ENCODE assay signal across 31 cellular contexts in genomic region chr7:44193011-44193802, GRCh38. TPM values are rescaled to one million over a fixed set of nuclear protein-coding genes. Genes with fewer than 3 reads are reported as not detected.
A peak's percentile ranks its signal among the peaks of the same experiment; 100 is the strongest.
DNase-seq lines count a peak whose midpoint lies in the region; ATAC-seq, FAIRE-seq and TF ChIP-seq lines count a peak whose summit lies in the region.
"Had no signal": no experiment of that assay in that cellular context is flagged by ENCODE, and none has a peak within 500 bp of the region (broad histone marks: within the 10 kb centered on the region; RNA-seq: fewer than 3 reads in every experiment).

No MANE protein-coding gene starts in this region.

- TF ChIP-seq RAD21 in Ishikawa (IDR thresholded peaks at IDR 0.05; ENCODE audit: low read depth) (no peak), K562 (CRISPR knock-in tag; conservative IDR thresholded peaks at IDR 0.05 in 1 of 2, IDR thresholded peaks at IDR 0.05 in 1 of 2) (no peak)

- intact Hi-C loops in K562 (cut with micrococcal nuclease) (no loop called here), upper lobe of right lung (cut with DNase I) (no loop called here)

- H3K36me3 Mint-ChIP-seq in activated naive CD8-positive, alpha-beta T cell treated with anti-CD3 and anti-CD28 coated beads for 36 hours = peaks cover 2% of the 10 kb centered on the region
- no peaks in the 10 kb centered on the region for H3K36me3 Mint-ChIP-seq in activated naive CD8-positive, alpha-beta T cell treated with anti-CD3 and anti-CD28 coated beads, Interleukin-2, amount 50 U/mL, for 24 hours (ENCODE audit: low read depth)
- H3K36me3 Mint-ChIP-seq: brain, mesothelial cell of epicardium, naive B cell had no signal

- peak overlapping the region; percentile 38 for H2AFZ ChIP-seq in K562 (ENCODE audit: low read depth, low read length)
- H2AFZ ChIP-seq: GM23248 had no signal

- 0 out of 5 replicates have a peak, but pooled peaks cover 0 to 14% of the 10 kb centered on the region in 2 experiments for H3K27me3 ChIP-seq in K562 (ENCODE audit: control insufficient read depth in 2 of 2, insufficient read depth in 2 of 2, low read length in 2 of 2)
- H3K27me3 ChIP-seq in upper lobe of right lung = no peaks in the 10 kb centered on the region
- H3K27me3 ChIP-seq: BLaER1, thyroid gland had no signal

- POLR2A ChIA-PET in K562 (lab: Yijun Ruan, JAX) = interaction anchor here (0.8 to 1.2 kb wide), 3 partner anchors 12 to 126 kb away, joined by 3 to 4 read pairs (median 3); no protein-coding TSS in a partner anchor

- peaks cover 9% of the 10 kb centered on the region for H3K27me3 Mint-ChIP-seq in activated naive CD8-positive, alpha-beta T cell treated with anti-CD3 and anti-CD28 coated beads for 36 hours
- H3K27me3 Mint-ChIP-seq in activated naive CD8-positive, alpha-beta T cell treated with anti-CD3 and anti-CD28 coated beads, Interleukin-2, amount 50 U/mL, for 24 hours = peaks cover 2% of the 10 kb centered on the region

- WGBS in K562 (ENCODE audit: insufficient coverage, low coverage, missing lambda C conversion rate) = 64% methylated on average over 7 of the region's 7 CpGs

- H3K9me1 ChIP-seq in K562 (ENCODE audit: control insufficient read depth, insufficient read depth, low read length) = no peaks in the 10 kb centered on the region

- H3K4me1 Mint-ChIP-seq in activated naive CD8-positive, alpha-beta T cell treated with anti-CD3 and anti-CD28 coated beads for 36 hours = peaks cover 12% of the 10 kb centered on the region
- peaks cover 13% of the 10 kb centered on the region for H3K4me1 Mint-ChIP-seq in activated naive CD8-positive, alpha-beta T cell treated with anti-CD3 and anti-CD28 coated beads, Interleukin-2, amount 50 U/mL, for 24 hours
- H3K4me1 Mint-ChIP-seq: mesothelial cell of epicardium had no signal

- no peak for ATAC-seq in activated naive CD8-positive, alpha-beta T cell treated with anti-CD3 and anti-CD28 coated beads, Interleukin-2, amount 50 U/mL, for 24 hours
- peak; percentile 78 for ATAC-seq in K562
- ATAC-seq in upper lobe of right lung = no peak
- ATAC-seq in GM21360 (IDR thresholded peaks at IDR 0.05; ENCODE audit: unreplicated experiment) = no peak
- ATAC-seq: gastroesophageal sphincter, left lung had no signal

- H3K4me1 ChIP-seq in K562 (replicated peaks in 1 of 2; ENCODE audit: control insufficient read depth in 2 of 2, insufficient read depth in 2 of 2, low read length in 2 of 2) = peaks cover 0 to 7% of the 10 kb centered on the region in 2 experiments; a peak in 2 of 5 replicates
- no peaks in the 10 kb centered on the region for H3K4me1 ChIP-seq in upper lobe of right lung
- H3K4me1 ChIP-seq: Caco-2, gastroesophageal sphincter, left lung, stomach had no signal

- TF ChIP-seq CTCF in K562 (IDR thresholded peaks at IDR 0.05 in 2 of 3, conservative IDR thresholded peaks at IDR 0.05 in 1 of 3; ENCODE audit: insufficient read depth in 2 of 3, low read depth in 1 of 3, low read length in 3 of 3) (no peak), upper lobe of right lung (IDR thresholded peaks at IDR 0.05) (no peak)

- no peak for TF ChIP-seq POLR2A in K562 (conservative IDR thresholded peaks at IDR 0.05)

- no TSS peak for BruUV-seq in K562 (replicated peaks; lab: Mats Ljungman, UMichigan)

- H3K4me3 ChIP-seq in K562 (no peak overlapping the region), upper lobe of right lung (no peak overlapping the region)
- H3K4me3 ChIP-seq: BLaER1, dorsolateral prefrontal cortex, gastroesophageal sphincter, GM23248, left lung, stomach, thyroid gland had no signal

- no peak for FAIRE-seq in K562 (lab: Jason Lieb, UNC)
- FAIRE-seq: islet of Langerhans had no signal

- no peaks in the 10 kb centered on the region for H3K9me3 ChIP-seq in K562 (replicated peaks; ENCODE audit: control insufficient read depth, insufficient read depth, low read depth, low read length)
- H3K9me3 ChIP-seq in upper lobe of right lung = no peaks in the 10 kb centered on the region
- H3K9me3 ChIP-seq: BLaER1, Caco-2, gastroesophageal sphincter, left lung, stomach, thyroid gland had no signal

- H3K27ac ChIP-seq in K562 (ENCODE audit: extremely low read depth, low read depth, low read length) (no peak overlapping the region), upper lobe of right lung (no peak overlapping the region)
- H3K27ac ChIP-seq: BLaER1, dorsolateral prefrontal cortex, gastroesophageal sphincter, GM23248, left lung, stomach, thyroid gland had no signal

- H3K79me2 ChIP-seq in K562 (ENCODE audit: control insufficient read depth, insufficient read depth, low read length) = no peaks in the 10 kb centered on the region

- CTCF ChIA-PET in K562 (lab: Yijun Ruan, JAX; ENCODE audit: low intra/inter-chr PET ratio) = no interaction called here

- H3K4me2 ChIP-seq in K562 (ENCODE audit: insufficient read depth, low read length) = no peak overlapping the region
- H3K4me2 ChIP-seq: BLaER1 had no signal

- H3K36me3 ChIP-seq in K562 (ENCODE audit: control insufficient read depth, insufficient read depth, low read length) (no peaks in the 10 kb centered on the region), upper lobe of right lung (no peaks in the 10 kb centered on the region)
- H3K36me3 ChIP-seq: BLaER1, gastroesophageal sphincter, left lung, stomach, thyroid gland had no signal

- no peak overlapping the region for H3K4me3 Mint-ChIP-seq in activated naive CD8-positive, alpha-beta T cell treated with anti-CD3 and anti-CD28 coated beads for 36 hours
- H3K4me3 Mint-ChIP-seq in activated naive CD8-positive, alpha-beta T cell treated with anti-CD3 and anti-CD28 coated beads, Interleukin-2, amount 50 U/mL, for 24 hours = no peak overlapping the region
- H3K4me3 Mint-ChIP-seq: brain, mesothelial cell of epicardium had no signal

- no peaks in the 10 kb centered on the region for H4K20me1 ChIP-seq in K562 (replicated peaks; ENCODE audit: control insufficient read depth, insufficient read depth, low read length)
- H4K20me1 ChIP-seq: BLaER1 had no signal

- no peak for DNase-seq in activated naive CD8-positive, alpha-beta T cell treated with anti-CD3 and anti-CD28 coated beads for 36 hours
- no peak for DNase-seq in activated naive CD8-positive, alpha-beta T cell treated with anti-CD3 and anti-CD28 coated beads, Interleukin-2, amount 50 U/mL, for 24 hours
- DNase-seq in K562 (ENCODE audit: extremely low read depth in 1 of 4, low spot score in 3 of 4) (peak; percentile 21 to 70 (median 43)), upper lobe of right lung (peak; percentile 26), NCI-H226 (no peak)
- DNase-seq: ACHN; Caco-2; cerebellar nuclear complex; DMS79 treated with DMSO at 0.1 percent for 48 hours; dorsolateral prefrontal cortex; hypothalamus; left lung; naive B cell; NCI-H1048; NCI-H1694 treated with DMSO at 0.1 percent for 48 hours; NCI-H2171; NCI-H510A treated with DMSO at 0.1 percent for 48 hours; NK-92 treated with Interleukin-12 subunit alpha and Interleukin-12 subunit beta, amount 100 ng/mL, for 24 hours; SIG-M5; stomach; thyroid gland had no signal

- no peaks in the 10 kb centered on the region for H3K9me3 Mint-ChIP-seq in activated naive CD8-positive, alpha-beta T cell treated with anti-CD3 and anti-CD28 coated beads for 36 hours
- H3K9me3 Mint-ChIP-seq in activated naive CD8-positive, alpha-beta T cell treated with anti-CD3 and anti-CD28 coated beads, Interleukin-2, amount 50 U/mL, for 24 hours = no peaks in the 10 kb centered on the region
- H3K9me3 Mint-ChIP-seq: brain, mesothelial cell of epicardium, naive B cell had no signal

- no peak for TF ChIP-seq EP300 in Ishikawa (IDR thresholded peaks at IDR 0.05; ENCODE audit: borderline replicate concordance)
- no peak for TF ChIP-seq EP300 in K562 (IDR thresholded peaks at IDR 0.05; ENCODE audit: low read length)

- in situ Hi-C loops in K562 (cut with MboI) = no loop called here

- peak overlapping the region; percentile 36 for H3K27ac Mint-ChIP-seq in activated naive CD8-positive, alpha-beta T cell treated with anti-CD3 and anti-CD28 coated beads for 36 hours
- H3K27ac Mint-ChIP-seq in activated naive CD8-positive, alpha-beta T cell treated with anti-CD3 and anti-CD28 coated beads, Interleukin-2, amount 50 U/mL, for 24 hours = no peak overlapping the region
- H3K27ac Mint-ChIP-seq: mesothelial cell of epicardium, naive B cell had no signal

- no peak overlapping the region for H3K9ac ChIP-seq in K562 (ENCODE audit: insufficient read depth in 1 of 2, low read depth in 2 of 2, low read length in 2 of 2)
- H3K9ac ChIP-seq: BLaER1, GM23248 had no signal

RNA-seq across cellular contexts. Expression of gene GCK, which starts 4.0 kb away (rescaled TPM):
- 1 to 10 TPM; 2.5 to 3.7 TPM for total RNA-seq in activated naive CD8-positive, alpha-beta T cell treated with anti-CD3 and anti-CD28 coated beads for 36 hours
- total RNA-seq in K562 (2011; cell fraction: chromatin; rRNA removed; ENCODE audit: low replicate concordance) = not detected in 2 replicates
- not detected in 2 replicates for total RNA-seq in K562 (2011; cell fraction: nucleolus; rRNA removed)
- total RNA-seq in K562 (2011; cell fraction: nucleoplasm; rRNA removed) = not detected in 2 replicates
- total RNA-seq in K562 (2014; rRNA removed) = 0.14 and 0.16 TPM in 2 replicates
- total RNA-seq in K562 (2014; rRNA removed; fragmentation: Illumina TruSeq; extraction: Trizol) = 0.18 TPM in 1 of 2 replicates, not detected in the other
- total RNA-seq in K562 (2015; rRNA removed; fragmentation: Illumina TruSeq; extraction: Trizol) = 0.11 TPM in 1 of 2 replicates, not detected in the other
- 0.11 and 0.22 TPM in 2 replicates for total RNA-seq in K562 (2021)
- not detected in 2 replicates for polyA plus RNA-seq in K562 (2011; rRNA removed)
- 0.04 and 0.09 TPM in 2 replicates for polyA plus RNA-seq in K562 (2011; cell fraction: cytosol; rRNA removed)
- 0.13 TPM in 1 of 2 replicates, not detected in the other for polyA plus RNA-seq in K562 (2011; cell fraction: nucleus; rRNA removed)
- 0.79 and 1.2 TPM in 2 replicates for polyA plus RNA-seq in K562 (2012)
- not detected in 2 replicates for polyA plus RNA-seq in K562 (2014; fragmentation: Illumina TruSeq; extraction: Trizol)
- polyA plus RNA-seq in K562 (2014; fragmentation: Nextera tagmentation; extraction: Ambion mirVana) = under 1 TPM; 0.25 to 0.55 TPM
- polyA plus RNA-seq in K562 (2014; rRNA removed) = 0.13 and 0.35 TPM in 2 replicates
- polyA minus RNA-seq in K562 (2011; rRNA and poly(A)+ RNA removed) = not detected in 2 replicates
- polyA minus RNA-seq in K562 (2011; cell fraction: cytosol; rRNA and poly(A)+ RNA removed) = not detected in 2 replicates
- not detected in 2 replicates for polyA minus RNA-seq in K562 (2011; cell fraction: nucleus; rRNA and poly(A)+ RNA removed)
- 0.23 TPM for total RNA-seq in upper lobe of right lung
- total RNA-seq: Caco-2, LHCN-M2 had no signal

RNA-seq across cellular contexts. Expression of gene YKT6, which starts 7.6 kb away (rescaled TPM):
- 10 to 100 TPM; 74.9 to 75.9 TPM for total RNA-seq in activated naive CD8-positive, alpha-beta T cell treated with anti-CD3 and anti-CD28 coated beads for 36 hours
- total RNA-seq in K562 (2011; cell fraction: chromatin; rRNA removed; ENCODE audit: low replicate concordance) = 52.9 and 122 TPM in 2 replicates
- 80.8 and 98.2 TPM in 2 replicates for total RNA-seq in K562 (2011; cell fraction: nucleolus; rRNA removed)
- 90.6 and 91.5 TPM in 2 replicates for total RNA-seq in K562 (2011; cell fraction: nucleoplasm; rRNA removed)
- 82.0 and 96.9 TPM in 2 replicates for total RNA-seq in K562 (2014; rRNA removed)
- total RNA-seq in K562 (2014; rRNA removed; fragmentation: Illumina TruSeq; extraction: Trizol) = 52.0 and 57.7 TPM in 2 replicates
- total RNA-seq in K562 (2015; rRNA removed; fragmentation: Illumina TruSeq; extraction: Trizol) = 56.9 and 59.5 TPM in 2 replicates
- 73.2 and 80.6 TPM in 2 replicates for total RNA-seq in K562 (2021)
- 90.6 and 96.8 TPM in 2 replicates for polyA plus RNA-seq in K562 (2011; rRNA removed)
- 88.6 and 98.5 TPM in 2 replicates for polyA plus RNA-seq in K562 (2011; cell fraction: cytosol; rRNA removed)
- polyA plus RNA-seq in K562 (2011; cell fraction: nucleus; rRNA removed) = 128 and 156 TPM in 2 replicates
- 75.1 and 76.7 TPM in 2 replicates for polyA plus RNA-seq in K562 (2012)
- polyA plus RNA-seq in K562 (2014; fragmentation: Illumina TruSeq; extraction: Trizol) = 73.0 and 80.6 TPM in 2 replicates
- 1 to 10 TPM; 1.6 to 2.8 TPM for polyA plus RNA-seq in K562 (2014; fragmentation: Nextera tagmentation; extraction: Ambion mirVana)
- 75.1 and 96.5 TPM in 2 replicates for polyA plus RNA-seq in K562 (2014; rRNA removed)
- polyA minus RNA-seq in K562 (2011; rRNA and poly(A)+ RNA removed) = 46.0 and 54.8 TPM in 2 replicates
- 25.1 and 28.8 TPM in 2 replicates for polyA minus RNA-seq in K562 (2011; cell fraction: cytosol; rRNA and poly(A)+ RNA removed)
- 46.4 and 60.2 TPM in 2 replicates for polyA minus RNA-seq in K562 (2011; cell fraction: nucleus; rRNA and poly(A)+ RNA removed)
- total RNA-seq in upper lobe of right lung = 54.7 TPM

RNA-seq across cellular contexts. Expression of gene MYL7, which starts 52.1 kb away (rescaled TPM):
- not detected for total RNA-seq in activated naive CD8-positive, alpha-beta T cell treated with anti-CD3 and anti-CD28 coated beads for 36 hours
- total RNA-seq in K562 (2011; cell fraction: chromatin; rRNA removed; ENCODE audit: low replicate concordance) = not detected in 2 replicates
- not detected in 2 replicates for total RNA-seq in K562 (2011; cell fraction: nucleolus; rRNA removed)
- not detected in 2 replicates for total RNA-seq in K562 (2011; cell fraction: nucleoplasm; rRNA removed)
- total RNA-seq in K562 (2014; rRNA removed) = not detected in 2 replicates
- not detected in 2 replicates for total RNA-seq in K562 (2014; rRNA removed; fragmentation: Illumina TruSeq; extraction: Trizol)
- not detected in 2 replicates for total RNA-seq in K562 (2015; rRNA removed; fragmentation: Illumina TruSeq; extraction: Trizol)
- not detected in 2 replicates for total RNA-seq in K562 (2021)
- not detected in 2 replicates for polyA plus RNA-seq in K562 (2011; rRNA removed)
- polyA plus RNA-seq in K562 (2011; cell fraction: cytosol; rRNA removed) = 0.12 TPM in 1 of 2 replicates, not detected in the other
- 0.27 TPM in 1 of 2 replicates, not detected in the other for polyA plus RNA-seq in K562 (2011; cell fraction: nucleus; rRNA removed)
- not detected in 2 replicates for polyA plus RNA-seq in K562 (2012)
- not detected in 2 replicates for polyA plus RNA-seq in K562 (2014; fragmentation: Illumina TruSeq; extraction: Trizol)
- not detected for polyA plus RNA-seq in K562 (2014; fragmentation: Nextera tagmentation; extraction: Ambion mirVana)
- polyA plus RNA-seq in K562 (2014; rRNA removed) = not detected in 2 replicates
- polyA minus RNA-seq in K562 (2011; rRNA and poly(A)+ RNA removed) = not detected in 2 replicates
- polyA minus RNA-seq in K562 (2011; cell fraction: cytosol; rRNA and poly(A)+ RNA removed) = not detected in 2 replicates
- not detected in 2 replicates for polyA minus RNA-seq in K562 (2011; cell fraction: nucleus; rRNA and poly(A)+ RNA removed)
- total RNA-seq in upper lobe of right lung = 3.1 TPM
- total RNA-seq: gastroesophageal sphincter, GM23248, LHCN-M2, pulmonary artery endothelial cell, stomach, thyroid gland had no signal
- polyA plus RNA-seq: GM23248 had no signal

Comparison
In these comparisons a context has a peak if more than half of its experiments do, and no peak if none do; other contexts are left out.
1. DNase-seq: peak in K562 (4 of 4) and upper lobe of right lung (single experiment); none in activated naive CD8-positive, alpha-beta T cell treated with anti-CD3 and anti-CD28 coated beads for 36 hours (single experiment), activated naive CD8-positive, alpha-beta T cell treated with anti-CD3 and anti-CD28 coated beads, Interleukin-2, amount 50 U/mL, for 24 hours (single experiment) and NCI-H226 (single experiment).